In the genomic region with DNA sequence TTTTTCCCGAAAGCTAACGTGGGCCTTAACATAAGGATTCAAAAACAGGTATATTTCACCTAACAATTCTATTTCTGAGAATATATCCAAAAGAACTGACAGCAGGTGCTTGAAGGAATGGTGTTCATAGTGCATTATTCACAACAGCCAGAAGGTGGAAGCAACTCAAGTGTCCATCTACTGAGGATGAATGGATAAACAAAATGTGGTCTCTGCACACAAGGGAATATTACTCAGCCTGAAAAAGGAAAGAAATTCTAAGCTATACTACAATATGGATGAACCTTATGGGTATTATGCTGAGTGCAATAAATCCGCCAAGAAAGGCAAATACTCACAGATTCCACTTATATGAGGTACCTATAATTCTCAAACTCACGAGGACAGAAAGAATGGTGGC, we compare ENCODE assay signal across 19 cellular contexts. TPM values are rescaled to one million over a fixed set of nuclear protein-coding genes. Genes with fewer than 3 reads are reported as not detected.
DNase-seq lines count a peak whose midpoint lies in the region; ATAC-seq, FAIRE-seq and TF ChIP-seq lines count a peak whose summit lies in the region.
"Had no signal": no experiment of that assay in that cellular context is flagged by ENCODE, and none has a peak within 500 bp of the region (broad histone marks: within the 10 kb centered on the region; RNA-seq: fewer than 3 reads in every experiment).

No MANE protein-coding gene starts in this region.

- H3K4me2 ChIP-seq in K562 (ENCODE audit: insufficient read depth, low read length) = no peak overlapping the region

- H3K36me3 ChIP-seq in breast epithelium (no peaks in the 10 kb centered on the region), K562 (ENCODE audit: control insufficient read depth, insufficient read depth, low read length) (no peaks in the 10 kb centered on the region), brain microvascular endothelial cell (replicated peaks) (no peaks in the 10 kb centered on the region)
- H3K36me3 ChIP-seq: Peyer's patch had no signal

- peaks cover 6% of the 10 kb centered on the region for H3K36me3 Mint-ChIP-seq in MCF 10A (ENCODE audit: insufficient read depth, unreplicated experiment)
- no peaks in the 10 kb centered on the region for H3K36me3 Mint-ChIP-seq in activated T-helper 2 cell treated with anti-CD3 and anti-CD28 coated beads, Interferon-gamma antibody, Interleukin-2, Interleukin-4, amounts not matched to agents 10 μg/mL and 5 μg/mL and 100 μg/mL, durations not matched to agents 14 hours and 24 hours and 36 hours (ENCODE audit: low read depth)

- no peaks in the 10 kb centered on the region for H3K4me1 ChIP-seq in breast epithelium
- no peaks in the 10 kb centered on the region for H3K4me1 ChIP-seq in K562 (replicated peaks in 1 of 2; ENCODE audit: control insufficient read depth in 2 of 2, insufficient read depth in 2 of 2, low read length in 2 of 2)
- H3K4me1 ChIP-seq: body of pancreas, Peyer's patch had no signal

- no peaks in the 10 kb centered on the region for H3K9me1 ChIP-seq in K562 (ENCODE audit: control insufficient read depth, insufficient read depth, low read length)

- H3K9me3 ChIP-seq in breast epithelium (no peaks in the 10 kb centered on the region), K562 (replicated peaks; ENCODE audit: control insufficient read depth, insufficient read depth, low read depth, low read length) (no peaks in the 10 kb centered on the region)
- H3K9me3 ChIP-seq: body of pancreas, Peyer's patch had no signal

- DNase-seq in MCF 10A (ENCODE audit: unreplicated experiment) (no peak), breast epithelium (ENCODE audit: low spot score in 2 of 2) (no peak), NCI-H69 (lab: John Stamatoyannopoulos, UW) (peak; percentile 41), K562 (ENCODE audit: extremely low read depth in 1 of 4, low spot score in 3 of 4) (no peak), brain microvascular endothelial cell (no peak)
- DNase-seq in activated T-helper 2 cell treated with anti-CD3 and anti-CD28 coated beads, Interferon-gamma antibody, Interleukin-2, Interleukin-4, amounts not matched to agents 10 μg/mL and 5 μg/mL and 100 μg/mL, durations not matched to agents 14 hours and 24 hours and 36 hours (ENCODE audit: low spot score) = no peak
- DNase-seq: body of pancreas; left ventricle myocardium superior; NCI-H1694; Peyer's patch; stimulated activated CD4-positive, alpha-beta T cell treated with anti-CD3 and anti-CD28 coated beads, Interleukin-12 subunit alpha, Interleukin-12 subunit beta, amount 100 ng/mL, for 4 hours; stimulated activated naive CD8-positive, alpha-beta T cell treated with anti-CD3 and anti-CD28 coated beads, Interleukin-15, amount 100 ng/mL, for 72 hours had no signal

- H3K9me3 Mint-ChIP-seq in MCF 10A (ENCODE audit: unreplicated experiment) = no peaks in the 10 kb centered on the region
- H3K9me3 Mint-ChIP-seq in activated T-helper 2 cell treated with anti-CD3 and anti-CD28 coated beads, Interferon-gamma antibody, Interleukin-2, Interleukin-4, amounts not matched to agents 10 μg/mL and 5 μg/mL and 100 μg/mL, durations not matched to agents 14 hours and 24 hours and 36 hours = no peaks in the 10 kb centered on the region
- H3K9me3 Mint-ChIP-seq: stimulated activated naive CD8-positive, alpha-beta T cell treated with anti-CD3 and anti-CD28 coated beads, Interleukin-15, amount 100 ng/mL, for 72 hours had no signal

- peak in 1 of 2 experiments; percentile 31; a peak in 2 of 4 replicates for TF ChIP-seq RAD21 in K562 (CRISPR knock-in tag; conservative IDR thresholded peaks at IDR 0.05 in 1 of 2, IDR thresholded peaks at IDR 0.05 in 1 of 2)

- H3K27me3 Mint-ChIP-seq in MCF 10A (ENCODE audit: insufficient read depth, unreplicated experiment) = no peaks in the 10 kb centered on the region
- H3K27me3 Mint-ChIP-seq in activated T-helper 2 cell treated with anti-CD3 and anti-CD28 coated beads, Interferon-gamma antibody, Interleukin-2, Interleukin-4, amounts not matched to agents 10 μg/mL and 5 μg/mL and 100 μg/mL, durations not matched to agents 14 hours and 24 hours and 36 hours (ENCODE audit: low read depth) = peaks cover 13% of the 10 kb centered on the region
- H3K27me3 Mint-ChIP-seq: stimulated activated naive CD8-positive, alpha-beta T cell treated with anti-CD3 and anti-CD28 coated beads, Interleukin-15, amount 100 ng/mL, for 72 hours had no signal

- 37% methylated on average over 4 of the region's 4 CpGs for WGBS in K562 (ENCODE audit: insufficient coverage, low coverage, missing lambda C conversion rate)

- TF ChIP-seq POLR2A in breast epithelium (IDR thresholded peaks at IDR 0.05) = no peak
- TF ChIP-seq POLR2A in K562 (conservative IDR thresholded peaks at IDR 0.05) = no peak

- no peak for TF ChIP-seq EP300 in K562 (IDR thresholded peaks at IDR 0.05; ENCODE audit: low read length)

- peak; percentile 6 for TF ChIP-seq CTCF in MCF 10A (IDR thresholded peaks at IDR 0.05; ENCODE audit: unreplicated experiment)
- TF ChIP-seq CTCF in breast epithelium (IDR thresholded peaks at IDR 0.05) = no peak
- peak in 2 of 3 experiments; percentile 39 to 40; a peak in 3 of 6 replicates for TF ChIP-seq CTCF in K562 (IDR thresholded peaks at IDR 0.05 in 2 of 3, conservative IDR thresholded peaks at IDR 0.05 in 1 of 3; ENCODE audit: insufficient read depth in 2 of 3, low read depth in 1 of 3, low read length in 3 of 3)
- no peak for TF ChIP-seq CTCF in brain microvascular endothelial cell (IDR thresholded peaks at IDR 0.05; ENCODE audit: low read depth, low read length, missing control alignments)

- no peak overlapping the region for H3K9ac ChIP-seq in K562 (ENCODE audit: insufficient read depth in 1 of 2, low read depth in 2 of 2, low read length in 2 of 2)

- no peak overlapping the region for H3K4me3 Mint-ChIP-seq in MCF 10A (ENCODE audit: unreplicated experiment)
- no peak overlapping the region for H3K4me3 Mint-ChIP-seq in activated T-helper 2 cell treated with anti-CD3 and anti-CD28 coated beads, Interferon-gamma antibody, Interleukin-2, Interleukin-4, amounts not matched to agents 10 μg/mL and 5 μg/mL and 100 μg/mL, durations not matched to agents 14 hours and 24 hours and 36 hours (ENCODE audit: low read depth)
- H3K4me3 Mint-ChIP-seq: stimulated activated naive CD8-positive, alpha-beta T cell treated with anti-CD3 and anti-CD28 coated beads, Interleukin-15, amount 100 ng/mL, for 72 hours had no signal

- H3K79me2 ChIP-seq in K562 (ENCODE audit: control insufficient read depth, insufficient read depth, low read length) = no peaks in the 10 kb centered on the region

- peak; percentile 23 for FAIRE-seq in K562 (lab: Jason Lieb, UNC)
- FAIRE-seq: urothelium cell line had no signal

- POLR2A ChIA-PET in MCF 10A (lab: Yijun Ruan, JAX) = interaction anchor here (0.6 kb wide), 1 partner anchor 43 kb away, joined by 3 read pairs; no protein-coding TSS in a partner anchor
- POLR2A ChIA-PET in K562 (lab: Yijun Ruan, JAX) = interaction anchor here (0.8 kb wide), 1 partner anchor 11 kb away, joined by 3 read pairs; no protein-coding TSS in a partner anchor

- intact Hi-C loops in MCF 10A (cut with micrococcal nuclease) = no loop called here
- intact Hi-C loops in breast epithelium (cut with DNase I; ENCODE audit: low total_unique reads) = no loop called here
- intact Hi-C loops in K562 (cut with micrococcal nuclease) = no loop called here
- intact Hi-C loops in activated T-helper 2 cell treated with anti-CD3 and anti-CD28 coated beads, Interferon-gamma antibody, Interleukin-2, Interleukin-4, amounts not matched to agents 10 μg/mL and 5 μg/mL and 100 μg/mL, durations not matched to agents 14 hours and 24 hours and 36 hours (cut with micrococcal nuclease) = no loop called here

- ATAC-seq in K562 (peak; percentile 70), HG02870 (IDR thresholded peaks at IDR 0.05; ENCODE audit: unreplicated experiment) (no peak), HG02884 (IDR thresholded peaks at IDR 0.05; ENCODE audit: unreplicated experiment) (no peak)
- ATAC-seq: activated CD4-positive, CD25-positive, alpha-beta regulatory T cell treated with anti-CD3 and anti-CD28 coated beads, Interleukin-2, amount 50 U/mL, for 24 hours; body of pancreas; left ventricle myocardium superior; stimulated activated naive CD8-positive, alpha-beta T cell treated with anti-CD3 and anti-CD28 coated beads, Interleukin-15, amount 100 ng/mL, for 72 hours had no signal

- no peak overlapping the region for H3K4me3 ChIP-seq in breast epithelium
- no peak overlapping the region for H3K4me3 ChIP-seq in K562
- no peak overlapping the region for H3K4me3 ChIP-seq in brain microvascular endothelial cell (ENCODE audit: low read depth, low read length)
- H3K4me3 ChIP-seq: body of pancreas, Peyer's patch had no signal

- H4K20me1 ChIP-seq in K562 (replicated peaks; ENCODE audit: control insufficient read depth, insufficient read depth, low read length) = no peaks in the 10 kb centered on the region

- in situ Hi-C loops in K562 (cut with MboI) (no loop called here), brain microvascular endothelial cell (cut with HindIII; ENCODE audit: low pct_ligation_motif_present, low sequenced_read_pairs) (no loop called here)

- no peaks in the 10 kb centered on the region for H3K27me3 ChIP-seq in breast epithelium
- H3K27me3 ChIP-seq in K562 (ENCODE audit: control insufficient read depth in 2 of 2, insufficient read depth in 2 of 2, low read length in 2 of 2) = no peaks in the 10 kb centered on the region
- H3K27me3 ChIP-seq in brain microvascular endothelial cell (replicated peaks) = no peaks in the 10 kb centered on the region
- H3K27me3 ChIP-seq: body of pancreas, Peyer's patch had no signal

- no peak overlapping the region for H3K27ac Mint-ChIP-seq in MCF 10A (ENCODE audit: low read depth, unreplicated experiment)
- H3K27ac Mint-ChIP-seq in activated T-helper 2 cell treated with anti-CD3 and anti-CD28 coated beads, Interferon-gamma antibody, Interleukin-2, Interleukin-4, amounts not matched to agents 10 μg/mL and 5 μg/mL and 100 μg/mL, durations not matched to agents 14 hours and 24 hours and 36 hours = no peak overlapping the region
- H3K27ac Mint-ChIP-seq: progenitor cell of endocrine pancreas; stimulated activated naive CD8-positive, alpha-beta T cell treated with anti-CD3 and anti-CD28 coated beads, Interleukin-15, amount 100 ng/mL, for 72 hours had no signal

- H2AFZ ChIP-seq in K562 (ENCODE audit: low read depth, low read length) = no peak overlapping the region

- CTCF ChIA-PET in MCF 10A (lab: Yijun Ruan, JAX) (interaction anchor here (0.6 to 1.6 kb wide), 4 partner anchors 9 to 368 kb away, joined by 3 to 8 read pairs (median 4); no protein-coding TSS in a partner anchor), K562 (lab: Yijun Ruan, JAX; ENCODE audit: low intra/inter-chr PET ratio) (no interaction called here)

- H3K27ac ChIP-seq in breast epithelium = no peak overlapping the region
- no peak overlapping the region for H3K27ac ChIP-seq in K562 (ENCODE audit: extremely low read depth, low read depth, low read length)
- no peak overlapping the region for H3K27ac ChIP-seq in brain microvascular endothelial cell
- H3K27ac ChIP-seq: body of pancreas, HL-60, Peyer's patch had no signal

- BruUV-seq in MCF 10A (replicated peaks; lab: Mats Ljungman, UMichigan) = no TSS peak
- no TSS peak for BruUV-seq in K562 (replicated peaks; lab: Mats Ljungman, UMichigan)

- H3K4me1 Mint-ChIP-seq in MCF 10A (ENCODE audit: insufficient read depth, unreplicated experiment) = no peaks in the 10 kb centered on the region
- peaks cover 11% of the 10 kb centered on the region for H3K4me1 Mint-ChIP-seq in activated T-helper 2 cell treated with anti-CD3 and anti-CD28 coated beads, Interferon-gamma antibody, Interleukin-2, Interleukin-4, amounts not matched to agents 10 μg/mL and 5 μg/mL and 100 μg/mL, durations not matched to agents 14 hours and 24 hours and 36 hours (ENCODE audit: low read depth)

RNA-seq across cellular contexts. Expression of a gene that starts 6.1 kb away (rescaled TPM):
- total RNA-seq in MCF 10A (2022) (not detected in 2 replicates), breast epithelium (under 1 TPM in 2 of 3 donors, not detected in 1; 0.16 to 0.44 TPM), K562 (2014; rRNA removed) (not detected in 2 replicates), K562 (2014; rRNA removed; fragmentation: Illumina TruSeq; extraction: Trizol) (not detected in 2 replicates), K562 (2015; rRNA removed; fragmentation: Illumina TruSeq; extraction: Trizol) (not detected in 2 replicates), K562 (2021) (not detected in 2 replicates)
- not detected in 2 replicates for total RNA-seq in K562 (2011; cell fraction: chromatin; rRNA removed; ENCODE audit: low replicate concordance)
- not detected in 2 replicates for total RNA-seq in K562 (2011; cell fraction: nucleolus; rRNA removed)
- total RNA-seq in K562 (2011; cell fraction: nucleoplasm; rRNA removed) = not detected in 2 replicates
- polyA plus RNA-seq in K562 (2011; rRNA removed) (not detected in 2 replicates), K562 (2014; fragmentation: Illumina TruSeq; extraction: Trizol) (not detected in 2 replicates), K562 (2014; fragmentation: Nextera tagmentation; extraction: Ambion mirVana) (not detected), K562 (2014; rRNA removed) (not detected in 2 replicates)
- polyA plus RNA-seq in K562 (2011; cell fraction: cytosol; rRNA removed) = not detected in 2 replicates
- polyA plus RNA-seq in K562 (2011; cell fraction: nucleus; rRNA removed) = not detected in 2 replicates
- polyA plus RNA-seq in K562 (2012) = not detected in 2 replicates
- polyA minus RNA-seq in K562 (2011; rRNA and poly(A)+ RNA removed) = not detected in 2 replicates
- polyA minus RNA-seq in K562 (2011; cell fraction: cytosol; rRNA and poly(A)+ RNA removed) = not detected in 2 replicates
- polyA minus RNA-seq in K562 (2011; cell fraction: nucleus; rRNA and poly(A)+ RNA removed) = not detected in 2 replicates
- 0.21 TPM in 1 of 2 replicates, not detected in the other for total RNA-seq in activated T-helper 2 cell treated with anti-CD3 and anti-CD28 coated beads, Interferon-gamma antibody, Interleukin-2, Interleukin-4, amounts not matched to agents 10 μg/mL and 5 μg/mL and 100 μg/mL, durations not matched to agents 14 hours and 24 hours and 36 hours
- total RNA-seq: body of pancreas, left ventricle myocardium superior, myocyte had no signal

RNA-seq across cellular contexts. Expression of a gene that starts 33.9 kb away (rescaled TPM):
- total RNA-seq in MCF 10A (2022) (45.1 and 46.1 TPM in 2 replicates), breast epithelium (10 to 100 TPM; 19.5 to 26.2 (median 20.3) TPM), K562 (2014; rRNA removed) (11.9 and 15.1 TPM in 2 replicates), K562 (2014; rRNA removed; fragmentation: Illumina TruSeq; extraction: Trizol) (21.5 and 25.6 TPM in 2 replicates), K562 (2015; rRNA removed; fragmentation: Illumina TruSeq; extraction: Trizol) (17.5 and 18.5 TPM in 2 replicates), K562 (2021) (20.0 and 20.1 TPM in 2 replicates)
- total RNA-seq in K562 (2011; cell fraction: chromatin; rRNA removed; ENCODE audit: low replicate concordance) = 102 and 136 TPM in 2 replicates
- total RNA-seq in K562 (2011; cell fraction: nucleolus; rRNA removed) = 47.9 and 55.7 TPM in 2 replicates
- total RNA-seq in K562 (2011; cell fraction: nucleoplasm; rRNA removed) = 69.9 and 71.1 TPM in 2 replicates
- polyA plus RNA-seq in K562 (2011; rRNA removed) (17.5 and 21.4 TPM in 2 replicates), K562 (2014; fragmentation: Illumina TruSeq; extraction: Trizol) (15.2 and 17.1 TPM in 2 replicates), K562 (2014; fragmentation: Nextera tagmentation; extraction: Ambion mirVana) (1 to 10 TPM; 3.0 to 3.6 TPM), K562 (2014; rRNA removed) (9.8 and 13.3 TPM in 2 replicates)
- 11.0 and 15.7 TPM in 2 replicates for polyA plus RNA-seq in K562 (2011; cell fraction: cytosol; rRNA removed)
- 21.4 and 25.6 TPM in 2 replicates for polyA plus RNA-seq in K562 (2011; cell fraction: nucleus; rRNA removed)
- polyA plus RNA-seq in K562 (2012) = 13.6 and 26.9 TPM in 2 replicates
- polyA minus RNA-seq in K562 (2011; rRNA and poly(A)+ RNA removed) = 38.2 and 38.3 TPM in 2 replicates
- 10.7 and 11.5 TPM in 2 replicates for polyA minus RNA-seq in K562 (2011; cell fraction: cytosol; rRNA and poly(A)+ RNA removed)
- polyA minus RNA-seq in K562 (2011; cell fraction: nucleus; rRNA and poly(A)+ RNA removed) = 19.1 and 29.1 TPM in 2 replicates
- 17.2 and 18.7 TPM in 2 replicates for total RNA-seq in activated T-helper 2 cell treated with anti-CD3 and anti-CD28 coated beads, Interferon-gamma antibody, Interleukin-2, Interleukin-4, amounts not matched to agents 10 μg/mL and 5 μg/mL and 100 μg/mL, durations not matched to agents 14 hours and 24 hours and 36 hours

Comparison
In these comparisons a context has a peak if more than half of its experiments do, and no peak if none do; other contexts are left out.
1. CTCF ChIP-seq: peak in MCF 10A (single experiment) and K562 (2 of 3); none in breast epithelium (0 of 3) and brain microvascular endothelial cell (single experiment).